8 cellular contexts compared by ENCODE assay signal in genomic region chr9:32251539-32251938, GRCh38.
DNase-seq lines count a peak whose midpoint lies in the region; ATAC-seq and TF ChIP-seq lines count a peak whose summit lies in the region.

No MANE protein-coding gene starts in this region.

- no peaks in the 10 kb centered on the region for H3K4me1 Mint-ChIP-seq in stimulated activated memory B cell treated with anti-CD40 and anti-IgM and Interleukin-4, amounts not matched to agents 10 μg/mL and 1 μg/mL and 100 μg/mL, for 72 hours

- peak; percentile 60 for TF ChIP-seq CTCF in AG04450 (IDR thresholded peaks at IDR 0.05; ENCODE audit: low read depth, low read length)
- TF ChIP-seq CTCF in GM12875 (IDR thresholded peaks at IDR 0.05; ENCODE audit: borderline replicate concordance, insufficient read depth, low read depth, low read length) = peak; percentile 58; the same call in 1 of the 2 replicates

- peaks cover 3% of the 10 kb centered on the region for H3K9me3 Mint-ChIP-seq in stimulated activated memory B cell treated with anti-CD40 and anti-IgM and Interleukin-4, amounts not matched to agents 10 μg/mL and 1 μg/mL and 100 μg/mL, for 72 hours

- POLR2A ChIA-PET in AG04450 (lab: Yijun Ruan, JAX) = no interaction called here

- H3K4me3 Mint-ChIP-seq in stimulated activated memory B cell treated with anti-CD40 and anti-IgM and Interleukin-4, amounts not matched to agents 10 μg/mL and 1 μg/mL and 100 μg/mL, for 72 hours = no peak overlapping the region

- H3K36me3 Mint-ChIP-seq in stimulated activated memory B cell treated with anti-CD40 and anti-IgM and Interleukin-4, amounts not matched to agents 10 μg/mL and 1 μg/mL and 100 μg/mL, for 72 hours = no peaks in the 10 kb centered on the region

- no peaks in the 10 kb centered on the region for H3K9me3 ChIP-seq in AG04450 (ENCODE audit: control insufficient read depth, insufficient read depth, low read length)

- no peaks in the 10 kb centered on the region for H3K27me3 ChIP-seq in AG04450 (ENCODE audit: control insufficient read depth, insufficient read depth, low read length)

- peak; percentile 93 for ATAC-seq in HG02759 (IDR thresholded peaks at IDR 0.05; ENCODE audit: unreplicated experiment)
- peak; percentile 95 for ATAC-seq in SK-N-SH treated with all-trans-retinoic acid at 6 μM for 48 hours
- no peak for ATAC-seq in stimulated activated memory B cell treated with anti-CD40 and anti-IgM and Interleukin-4, amounts not matched to agents 10 μg/mL and 1 μg/mL and 100 μg/mL, for 72 hours

- DNase-seq in AG04450 (ENCODE audit: low read depth, low spot score) (no peak), NCI-H1092 (lab: John Stamatoyannopoulos, UW) (peak; percentile 76), dedifferentiated amniotic fluid mesenchymal stem cell (ENCODE audit: extremely low spot score) (peak; percentile 35), midbrain (lab: John Stamatoyannopoulos, UW) (peak; percentile 78)

- H3K4me3 ChIP-seq in AG04450 (ENCODE audit: low read depth, low read length) (no peak overlapping the region), GM12875 (ENCODE audit: low read depth, low read length) (no peak overlapping the region)

- H3K27ac ChIP-seq in AG04450 (ENCODE audit: low read depth, low read length) = no peak overlapping the region

- H3K27ac Mint-ChIP-seq in stimulated activated memory B cell treated with anti-CD40 and anti-IgM and Interleukin-4, amounts not matched to agents 10 μg/mL and 1 μg/mL and 100 μg/mL, for 72 hours = no peak overlapping the region

- CTCF ChIA-PET in AG04450 (lab: Charles Lee) = interaction anchor here (0.7 kb wide), 1 partner anchor 10 kb away, joined by 3 read pairs; no protein-coding TSS in a partner anchor

- no peaks in the 10 kb centered on the region for H3K27me3 Mint-ChIP-seq in stimulated activated memory B cell treated with anti-CD40 and anti-IgM and Interleukin-4, amounts not matched to agents 10 μg/mL and 1 μg/mL and 100 μg/mL, for 72 hours

TF ChIP-seq in SK-N-SH treated with all-trans-retinoic acid at 6 μM for 48 hours, 23 proteins besides CTCF, POLR2A, EP300 and RAD21:
- TF ChIP-seq TSHZ2 (CRISPR knock-in tag; IDR thresholded peaks at IDR 0.05) = peak; percentile 85
- no peak for TF ChIP-seq ZFP30 (CRISPR knock-in tag; IDR thresholded peaks at IDR 0.05)
- TF ChIP-seq ISL1 (CRISPR knock-in tag; IDR thresholded peaks at IDR 0.05) = peak; percentile 67
- TF ChIP-seq CSRNP3 (CRISPR knock-in tag; IDR thresholded peaks at IDR 0.05) = 0 out of 2 replicates have a peak, but pooled peaks have one; percentile 62
